Comparison of ENCODE assay signal across 26 cellular contexts in genomic region chr14:56025191-56025590, GRCh38.
"Had no signal": no experiment of that assay in that cellular context is flagged by ENCODE, and none has a peak within 500 bp of the region (broad histone marks: within the 10 kb centered on the region; RNA-seq: fewer than 3 reads in every experiment).

No MANE protein-coding gene starts in this region.

- FAIRE-seq: colon, endothelial cell of umbilical vein, kidney had no signal

- H3K27ac ChIP-seq: coronary artery, dorsolateral prefrontal cortex, esophagus squamous epithelium, gastrocnemius medialis, heart right ventricle, left lung, lower lobe of right lung had no signal

- H3K9me3 Mint-ChIP-seq: immature natural killer cell, memory B cell had no signal

- H3K4me1 ChIP-seq: esophagus squamous epithelium, left lung, lower lobe of right lung had no signal

- H3K27me3 ChIP-seq: esophagus squamous epithelium, gastrocnemius medialis, heart right ventricle, left lung had no signal

- H3K36me3 ChIP-seq: esophagus squamous epithelium, gastrocnemius medialis, heart right ventricle, left lung, lower lobe of right lung had no signal

- H3K4me3 ChIP-seq: coronary artery, dorsolateral prefrontal cortex, esophagus squamous epithelium, gastrocnemius medialis, heart right ventricle, left lung, lower lobe of right lung had no signal

- H3K9me3 ChIP-seq: esophagus squamous epithelium, gastrocnemius medialis, left lung, lower lobe of right lung had no signal

- DNase-seq: dermis blood vessel endothelial cell; effector CD4-positive, alpha-beta T cell; effector memory CD4-positive, alpha-beta T cell; esophagus squamous epithelium; foreskin fibroblast; foreskin melanocyte; gastrocnemius medialis; glutamatergic neuron; head of caudate nucleus; heart right ventricle; hippocampal formation; immature natural killer cell; islet precursor cell; kidney; kidney glomerular epithelial cell; left colon; left lung; left ventricle myocardium superior; lower lobe of right lung; mesendoderm; midbrain had no signal

- H3K4me1 Mint-ChIP-seq: immature natural killer cell, memory B cell had no signal

- H3K36me3 Mint-ChIP-seq: immature natural killer cell, memory B cell had no signal

- H3K27ac Mint-ChIP-seq: immature natural killer cell, memory B cell had no signal

- H3K4me3 Mint-ChIP-seq: immature natural killer cell, memory B cell had no signal
